Comparison of ENCODE assay signal across 15 cellular contexts in genomic region chr15:57665939-57666338, GRCh38. TPM values are rescaled to one million over a fixed set of nuclear protein-coding genes. Genes with fewer than 3 reads are reported as not detected.
DNase-seq lines count a peak whose midpoint lies in the region; ATAC-seq and TF ChIP-seq lines count a peak whose summit lies in the region.
"Had no signal": no experiment of that assay in that cellular context is flagged by ENCODE, and none has a peak within 500 bp of the region (broad histone marks: within the 10 kb centered on the region; RNA-seq: fewer than 3 reads in every experiment).

No MANE protein-coding gene starts in this region.

- no peaks in the 10 kb centered on the region for H3K36me3 Mint-ChIP-seq in nephron (ENCODE audit: low read depth)
- H3K36me3 Mint-ChIP-seq: CD14-positive monocyte; CD8-positive, alpha-beta T cell had no signal

- TF ChIP-seq POLR2A in body of pancreas (IDR thresholded peaks at IDR 0.05), result no peak

- no peak overlapping the region for H3K9ac ChIP-seq in colonic mucosa (ENCODE audit: low read depth in 2 of 2, low read length in 2 of 2)

- peaks cover 4% of the 10 kb centered on the region for H3K27me3 Mint-ChIP-seq in nephron (ENCODE audit: low read depth)

- H3K9me3 ChIP-seq in body of pancreas, result no peaks in the 10 kb centered on the region
- H3K9me3 ChIP-seq in colonic mucosa, result no peaks in the 10 kb centered on the region
- H3K9me3 ChIP-seq: Caco-2 had no signal

- H3K4me1 Mint-ChIP-seq in nephron, result peaks cover 47% of the 10 kb centered on the region
- H3K4me1 Mint-ChIP-seq: CD14-positive monocyte had no signal

- H3K27ac ChIP-seq in body of pancreas (peak overlapping the region in 3 of 4 donors; percentile 7 to 71 (median 39)), colonic mucosa (no peak overlapping the region)

- no peak overlapping the region for H3K4me3 ChIP-seq in body of pancreas
- H3K4me3 ChIP-seq in colonic mucosa, result no peak overlapping the region
- H3K4me3 ChIP-seq: GM12878, K562 had no signal

- peak overlapping the region; percentile 90 to 98 (median 96) for H3K27ac Mint-ChIP-seq in nephron
- H3K27ac Mint-ChIP-seq: CD14-positive monocyte; CD8-positive, alpha-beta T cell; HFFc6 had no signal

- H3K4me1 ChIP-seq in body of pancreas (peaks cover 57% of the 10 kb centered on the region), colonic mucosa (no peaks in the 10 kb centered on the region)

- H3K4me3 Mint-ChIP-seq in nephron, result no peak overlapping the region
- H3K4me3 Mint-ChIP-seq: CD14-positive monocyte; CD8-positive, alpha-beta T cell; HFFc6 had no signal

- ATAC-seq in body of pancreas, result no peak
- ATAC-seq: CD8-positive, alpha-beta T cell; GM12878; K562 had no signal

- TF ChIP-seq CTCF in body of pancreas (IDR thresholded peaks at IDR 0.05) (no peak), nephron (IDR thresholded peaks at IDR 0.05; ENCODE audit: unreplicated experiment in 3 of 3) (no peak), colonic mucosa (IDR thresholded peaks at IDR 0.05) (no peak)

- 39 to 44% methylated on average over 4 of the region's 4 CpGs for WGBS in body of pancreas, 2 donors

- no peaks in the 10 kb centered on the region for H3K27me3 ChIP-seq in body of pancreas
- H3K27me3 ChIP-seq in colonic mucosa, result no peaks in the 10 kb centered on the region

- DNase-seq in EL, result peak; percentile 44
- peak; percentile 20 for DNase-seq in M059J (ENCODE audit: low read depth)
- no peak for DNase-seq in body of pancreas
- no peak for DNase-seq in NCI-H1105 (lab: John Stamatoyannopoulos, UW)
- no peak for DNase-seq in stimulated activated CD4-positive, alpha-beta T cell treated with anti-CD3 and anti-CD28 coated beads, Interleukin-4, amount 100 ng/mL, for 24 hours
- DNase-seq in colonic mucosa, result no peak
- DNase-seq: Caco-2; CD8-positive, alpha-beta T cell; DND-41; HCEC 1CT; HFFc6 had no signal

- intact Hi-C loops in body of pancreas (cut with DNase I), result loop anchor here (10.0 kb wide), 1 partner anchor 199 kb away; no protein-coding TSS in a partner anchor
- intact Hi-C loops in colonic mucosa (cut with DNase I), result no loop called here

- no peaks in the 10 kb centered on the region for H3K36me3 ChIP-seq in body of pancreas (replicated peaks in 1 of 2; ENCODE audit: insufficient read depth in 1 of 2, low read depth in 2 of 2)
- no peaks in the 10 kb centered on the region for H3K36me3 ChIP-seq in colonic mucosa

- no peaks in the 10 kb centered on the region for H3K9me3 Mint-ChIP-seq in nephron
- H3K9me3 Mint-ChIP-seq: CD8-positive, alpha-beta T cell; HFFc6 had no signal

RNA-seq across cellular contexts. Expression of gene POLR2M, which starts 40.6 kb away (rescaled TPM):
- 101 and 238 TPM in 2 replicates for total RNA-seq in M059J (2014; rRNA removed; shearing (Covaris generic))
- 10 to 100 TPM; 14.5 to 22.6 TPM for total RNA-seq in body of pancreas
- 10 to 100 TPM; 61.7 to 75.9 TPM for total RNA-seq in colonic mucosa

Comparison
In these comparisons a context has a peak if more than half of its experiments do, and no peak if none do; other contexts are left out.
1. DNase-seq: peak in EL (single experiment) and M059J (single experiment); none in body of pancreas (0 of 4), NCI-H1105 (single experiment), stimulated activated CD4-positive, alpha-beta T cell treated with anti-CD3 and anti-CD28 coated beads, Interleukin-4, amount 100 ng/mL, for 24 hours (single experiment) and colonic mucosa (single experiment).